ENCODE assay signal across 10 cellular contexts in genomic region chr5:111252799-111253564, GRCh38. TPM values are rescaled to one million over a fixed set of nuclear protein-coding genes. Genes with fewer than 3 reads are reported as not detected.
DNase-seq lines count a peak whose midpoint lies in the region; ATAC-seq and TF ChIP-seq lines count a peak whose summit lies in the region.
"Had no signal": no experiment of that assay in that cellular context is flagged by ENCODE, and none has a peak within 500 bp of the region (broad histone marks: within the 10 kb centered on the region; RNA-seq: fewer than 3 reads in every experiment).

No MANE protein-coding gene starts in this region.

- H3K36me3 ChIP-seq in BE2C = peaks cover 43% of the 10 kb centered on the region
- H3K36me3 ChIP-seq in tibial artery = no peaks in the 10 kb centered on the region

- H3K9me3 ChIP-seq in BE2C (peaks cover 3% of the 10 kb centered on the region; the same call in 1 of the 2 replicates), tibial artery (no peaks in the 10 kb centered on the region), right cardiac atrium (ENCODE audit: control insufficient read depth, low read length) (no peaks in the 10 kb centered on the region)

- H3K27ac ChIP-seq in tibial artery (no peak overlapping the region), right cardiac atrium (ENCODE audit: low read length) (no peak overlapping the region)

- H3K4me3 ChIP-seq in BE2C (ENCODE audit: low read depth, low read length) (no peak overlapping the region), tibial artery (no peak overlapping the region), right cardiac atrium (ENCODE audit: low read length) (no peak overlapping the region)

- no peak for TF ChIP-seq CTCF in BE2C (IDR thresholded peaks at IDR 0.05; ENCODE audit: low read depth, low read length)
- TF ChIP-seq CTCF in tibial artery (IDR thresholded peaks at IDR 0.05) = no peak

- H3K27me3 ChIP-seq in BE2C (no peaks in the 10 kb centered on the region), tibial artery (no peaks in the 10 kb centered on the region), right cardiac atrium (ENCODE audit: control insufficient read depth, insufficient read depth) (peaks cover 2% of the 10 kb centered on the region)

- ATAC-seq in GM18870 (IDR thresholded peaks at IDR 0.05; ENCODE audit: unreplicated experiment) (peak; percentile 48), HG02678 (IDR thresholded peaks at IDR 0.05; ENCODE audit: unreplicated experiment) (peak; percentile 62), right cardiac atrium (no peak)
- ATAC-seq: sciatic nerve had no signal

- H3K4me1 ChIP-seq in BE2C (peaks cover 29% of the 10 kb centered on the region), tibial artery (no peaks in the 10 kb centered on the region), right cardiac atrium (ENCODE audit: control insufficient read depth, insufficient read depth, low read length) (no peaks in the 10 kb centered on the region)

- intact Hi-C loops in tibial artery (cut with DNase I; ENCODE audit: low total_unique reads) = no loop called here
- intact Hi-C loops in right cardiac atrium (cut with DNase I) = no loop called here

- DNase-seq in BE2C (peak; percentile 25), NCI-H69 (lab: John Stamatoyannopoulos, UW) (peak; percentile 68), KG1 (lab: John Stamatoyannopoulos, UW) (no peak), tibial artery (no peak), right cardiac atrium (no peak), SIG-M5 (lab: John Stamatoyannopoulos, UW) (no peak)
- DNase-seq: KBM-7 had no signal

- 88% methylated on average over 5 of the region's 5 CpGs for WGBS in right cardiac atrium

RNA-seq across cellular contexts. Expression of gene CAMK4, which starts 28.8 kb away (rescaled TPM):
- polyA plus RNA-seq in BE2C (2012; ENCODE audit: insufficient read depth, insufficient read length, low read depth) = 88.5 TPM
- total RNA-seq in right cardiac atrium = under 1 TPM in 3 of 4 donors, not detected in 1; 0.56 to 0.66 (median 0.65) TPM
- polyA plus RNA-seq in right cardiac atrium = 0.25 TPM

Comparison
In these comparisons a context has a peak if more than half of its experiments do, and no peak if none do; other contexts are left out.
1. DNase-seq: peak in BE2C (single experiment) and NCI-H69 (single experiment); none in KG1 (single experiment), tibial artery (0 of 2), right cardiac atrium (0 of 3) and SIG-M5 (single experiment).
2. ATAC-seq: peak in GM18870 (single experiment) and HG02678 (single experiment); none in right cardiac atrium (0 of 2).